Comparison of ENCODE assay signal across 21 cellular contexts in genomic region chr1:180489313-180489712, GRCh38.
"Had no signal": no experiment of that assay in that cellular context is flagged by ENCODE, and none has a peak within 500 bp of the region (broad histone marks: within the 10 kb centered on the region; RNA-seq: fewer than 3 reads in every experiment).

No MANE protein-coding gene starts in this region.

- DNase-seq: Kasumi-1, MM.1S, NCI-H1092 treated with DMSO at 0.1 percent for 48 hours, NCI-H1436, NCI-H187, NCI-H2029, NCI-H2081 treated with DMSO at 0.1 percent for 48 hours, NCI-H2171, NCI-H226, NCI-H446, NCI-H510A, NCI-H524 treated with DMSO at 0.1 percent for 48 hours, NCI-H69, NCI-H774, SHP77 treated with DMSO at 0.1 percent for 48 hours, SJCRH30 had no signal

- ATAC-seq: HepG2, K562, SK-N-SH treated with all-trans-retinoic acid at 6 μM for 48 hours had no signal

- H3K4me3 ChIP-seq: K562, SJCRH30 had no signal

- H3K27me3 ChIP-seq: SJCRH30 had no signal

- H3K27ac ChIP-seq: KMS-11, RWPE1, SJCRH30 had no signal

- H3K4me1 ChIP-seq: SJCRH30 had no signal

- H3K9me3 ChIP-seq: SJCRH30 had no signal

- FAIRE-seq: HepG2, K562 had no signal
